17 cellular contexts compared by ENCODE assay signal in the genomic region with DNA sequence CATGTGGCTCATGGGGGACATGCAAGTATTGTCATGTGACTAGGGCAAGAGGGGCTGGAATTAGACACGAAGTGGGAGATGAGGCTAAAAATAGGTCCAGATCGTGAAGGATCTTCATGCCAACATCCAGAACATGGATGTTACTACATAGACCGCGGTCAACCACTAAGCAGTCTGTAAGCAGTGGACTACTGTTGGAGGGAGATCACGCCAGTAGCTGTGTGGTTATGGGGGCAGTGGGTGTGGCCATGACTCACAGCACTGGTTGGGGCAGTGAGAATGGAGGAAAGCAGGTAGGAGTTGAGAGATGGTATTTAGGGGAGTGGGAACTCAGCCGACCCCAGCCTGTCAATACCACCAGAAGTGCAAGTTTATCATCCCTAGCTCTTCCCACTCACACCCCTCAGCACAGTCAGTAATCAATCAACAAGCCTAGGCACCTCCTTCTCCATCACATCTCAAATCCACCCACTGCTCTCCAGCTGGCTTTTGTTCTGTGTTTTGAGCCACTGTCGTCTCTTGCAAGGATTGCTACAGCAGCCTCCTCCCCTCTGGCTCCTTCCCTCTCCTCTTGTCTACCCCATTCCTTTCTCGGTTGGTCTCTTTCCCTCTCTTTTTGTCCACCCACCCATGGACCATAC.
DNase-seq lines count a peak whose midpoint lies in the region; ATAC-seq and TF ChIP-seq lines count a peak whose summit lies in the region.
"Had no signal": no experiment of that assay in that cellular context is flagged by ENCODE, and none has a peak within 500 bp of the region (broad histone marks: within the 10 kb centered on the region; RNA-seq: fewer than 3 reads in every experiment).

No MANE protein-coding gene starts in this region.

- H3K27ac ChIP-seq in ACC112 (ENCODE audit: low read depth, low read length): peak overlapping the region; percentile 93
- H3K27ac ChIP-seq in foreskin keratinocyte: peak overlapping the region; percentile 97
- no peak overlapping the region for H3K27ac ChIP-seq in heart left ventricle
- H3K27ac ChIP-seq: adrenal gland, pancreas, Peyer's patch, thoracic aorta had no signal

- no peaks in the 10 kb centered on the region for H3K9me3 Mint-ChIP-seq in activated naive CD8-positive, alpha-beta T cell treated with anti-CD3 and anti-CD28 coated beads, Interleukin-2, amount 50 U/mL, for 24 hours
- H3K9me3 Mint-ChIP-seq: immature natural killer cell had no signal

- H3K27me3 Mint-ChIP-seq in activated naive CD8-positive, alpha-beta T cell treated with anti-CD3 and anti-CD28 coated beads, Interleukin-2, amount 50 U/mL, for 24 hours: peaks cover 2% of the 10 kb centered on the region

- intact Hi-C loops in heart left ventricle (cut with DNase I): no loop called here

- no peaks in the 10 kb centered on the region for H3K79me2 ChIP-seq in ACC112 (ENCODE audit: control insufficient read depth, insufficient read depth, low read length, unreplicated experiment)

- H3K9me3 ChIP-seq in heart left ventricle: no peaks in the 10 kb centered on the region
- H3K9me3 ChIP-seq: adrenal gland, pancreas, Peyer's patch, thoracic aorta had no signal

- no peak overlapping the region for H2AFZ ChIP-seq in ACC112 (ENCODE audit: low read length, unreplicated experiment)

- H3K36me3 ChIP-seq in ACC112 (ENCODE audit: insufficient read depth, low read length): no peaks in the 10 kb centered on the region
- H3K36me3 ChIP-seq in heart left ventricle: no peaks in the 10 kb centered on the region
- H3K36me3 ChIP-seq: adrenal gland, pancreas, Peyer's patch, thoracic aorta had no signal

- no peaks in the 10 kb centered on the region for H3K4me1 Mint-ChIP-seq in activated naive CD8-positive, alpha-beta T cell treated with anti-CD3 and anti-CD28 coated beads, Interleukin-2, amount 50 U/mL, for 24 hours
- H3K4me1 Mint-ChIP-seq: immature natural killer cell had no signal

- no peak for TF ChIP-seq CTCF in foreskin keratinocyte (conservative IDR thresholded peaks at IDR 0.05)
- TF ChIP-seq CTCF in heart left ventricle (IDR thresholded peaks at IDR 0.05): no peak

- DNase-seq in HT1080 (ENCODE audit: low read depth) (peak; percentile 83), foreskin keratinocyte (peak in 1 of 2 donors; percentile 42), ACHN (no peak), heart left ventricle (no peak)
- DNase-seq in activated naive CD8-positive, alpha-beta T cell treated with anti-CD3 and anti-CD28 coated beads, Interleukin-2, amount 50 U/mL, for 24 hours: no peak
- no peak for DNase-seq in activated CD4-positive, alpha-beta T cell treated with anti-CD3 and anti-CD28 coated beads for 1 hour
- DNase-seq: activated CD4-positive, alpha-beta T cell treated with anti-CD3 and anti-CD28 coated beads for 4 hours; adrenal gland; immature natural killer cell; midbrain; NCI-H446 treated with DMSO at 0.1 percent for 48 hours; pancreas; stimulated activated CD4-positive, alpha-beta T cell treated with anti-CD3 and anti-CD28 coated beads, Interleukin-15, amount 100 ng/mL, for 24 hours had no signal

- ATAC-seq in activated naive CD8-positive, alpha-beta T cell treated with anti-CD3 and anti-CD28 coated beads, Interleukin-2, amount 50 U/mL, for 24 hours: peak; percentile 44
- ATAC-seq in foreskin keratinocyte (no peak), GM18907 (IDR thresholded peaks at IDR 0.05; ENCODE audit: unreplicated experiment) (no peak), heart left ventricle (no peak)

- in situ Hi-C loops in ACHN (cut with HindIII; ENCODE audit: low pct_ligation_motif_present, low pct_unique_long_range_greater_than_20kb, low sequenced_read_pairs): no loop called here

- H3K36me3 Mint-ChIP-seq in activated naive CD8-positive, alpha-beta T cell treated with anti-CD3 and anti-CD28 coated beads, Interleukin-2, amount 50 U/mL, for 24 hours (ENCODE audit: low read depth): no peaks in the 10 kb centered on the region
- H3K36me3 Mint-ChIP-seq: immature natural killer cell had no signal

- H3K4me1 ChIP-seq in ACC112 (ENCODE audit: control insufficient read depth, insufficient read depth, low read length, unreplicated experiment): peaks cover 23% of the 10 kb centered on the region
- H3K4me1 ChIP-seq in foreskin keratinocyte: peaks cover 35% of the 10 kb centered on the region
- H3K4me1 ChIP-seq in heart left ventricle: no peaks in the 10 kb centered on the region
- H3K4me1 ChIP-seq: adrenal gland, pancreas, Peyer's patch had no signal

- 66 to 77% (median 69%) methylated on average over 8 of the region's 8 CpGs for WGBS in heart left ventricle, 4 donors

- no peak overlapping the region for H3K4me3 Mint-ChIP-seq in activated naive CD8-positive, alpha-beta T cell treated with anti-CD3 and anti-CD28 coated beads, Interleukin-2, amount 50 U/mL, for 24 hours
- H3K4me3 Mint-ChIP-seq: immature natural killer cell had no signal

- H3K27me3 ChIP-seq in ACC112 (ENCODE audit: insufficient read depth, low read length): no peaks in the 10 kb centered on the region
- no peaks in the 10 kb centered on the region for H3K27me3 ChIP-seq in foreskin keratinocyte
- no peaks in the 10 kb centered on the region for H3K27me3 ChIP-seq in heart left ventricle
- H3K27me3 ChIP-seq: adrenal gland, pancreas, Peyer's patch had no signal

- H3K4me3 ChIP-seq in ACC112 (ENCODE audit: low read depth, low read length) (peak overlapping the region; percentile 16; the same call in 1 of the 2 replicates), heart left ventricle (no peak overlapping the region)
- H3K4me3 ChIP-seq: adrenal gland, pancreas, Peyer's patch, thoracic aorta had no signal

- TF ChIP-seq POLR2A in heart left ventricle (IDR thresholded peaks at IDR 0.05): no peak

- H3K27ac Mint-ChIP-seq in activated naive CD8-positive, alpha-beta T cell treated with anti-CD3 and anti-CD28 coated beads, Interleukin-2, amount 50 U/mL, for 24 hours: peak overlapping the region; percentile 8
- H3K27ac Mint-ChIP-seq: immature natural killer cell had no signal

Comparison
In these comparisons a context has a peak if more than half of its experiments do, and no peak if none do; other contexts are left out.
1. H3K27ac ChIP-seq: peak in ACC112 (single experiment) and foreskin keratinocyte (single experiment); none in heart left ventricle (0 of 12).